In genomic region chr16:29820730-29821662, GRCh38 we compare ENCODE assay signal across 8 cellular contexts. TPM values are rescaled to one million over a fixed set of nuclear protein-coding genes. Genes with fewer than 3 reads are reported as not detected.
DNase-seq lines count a peak whose midpoint lies in the region; ATAC-seq, FAIRE-seq and TF ChIP-seq lines count a peak whose summit lies in the region.

No MANE protein-coding gene starts in this region.

- peak overlapping the region; percentile 99 for H3K4me3 ChIP-seq in fibroblast of mammary gland (ENCODE audit: control insufficient read depth, low read depth, low read length)

- TF ChIP-seq CTCF in fibroblast of mammary gland (conservative IDR thresholded peaks at IDR 0.05; ENCODE audit: control insufficient read depth, insufficient read depth, low read depth, low read length): no peak

- DNase-seq in GM18507 (ENCODE audit: extremely low spot score, insufficient read length, low read depth): no peak
- DNase-seq in activated CD4-positive, alpha-beta T cell treated with anti-CD3 and anti-CD28 coated beads, Interleukin-2, amount 50 U/mL, for 48 hours: peak; percentile 63 to 74
- DNase-seq in fibroblast of mammary gland (ENCODE audit: low read depth): no peak
- DNase-seq in renal cortical epithelial cell (ENCODE audit: low read depth): peak; percentile 58
- DNase-seq in GM19240 (ENCODE audit: insufficient read length, low spot score): no peak
- no peak for DNase-seq in foreskin melanocyte
- DNase-seq in NCI-H1930 (lab: John Stamatoyannopoulos, UW): no peak

- peak; percentile 51 for ATAC-seq in HG03175 (IDR thresholded peaks at IDR 0.05; ENCODE audit: unreplicated experiment)

- FAIRE-seq in GM18507 (lab: Jason Lieb, UNC): peak; percentile 78

RNA-seq across cellular contexts. Expression of gene MVP, which starts 0.7 kb away (rescaled TPM):
- 431 and 491 TPM in 2 replicates for total RNA-seq in renal cortical epithelial cell

RNA-seq across cellular contexts. Expression of gene PAGR1, which starts 5.0 kb away (rescaled TPM):
- total RNA-seq in renal cortical epithelial cell: 17.7 and 19.6 TPM in 2 replicates

RNA-seq across cellular contexts. Expression of gene PRRT2, which starts 9.0 kb away (rescaled TPM):
- 0.25 and 0.35 TPM in 2 replicates for total RNA-seq in renal cortical epithelial cell

RNA-seq across cellular contexts. Expression of gene MAZ, which starts 14.7 kb away (rescaled TPM):
- 159 and 161 TPM in 2 replicates for total RNA-seq in renal cortical epithelial cell

RNA-seq across cellular contexts. Expression of gene KIF22, which starts 30.4 kb away (rescaled TPM):
- 14.0 and 29.5 TPM in 2 replicates for total RNA-seq in renal cortical epithelial cell

Comparison
In these comparisons a context has a peak if more than half of its experiments do, and no peak if none do; other contexts are left out.
1. DNase-seq: peak in activated CD4-positive, alpha-beta T cell treated with anti-CD3 and anti-CD28 coated beads, Interleukin-2, amount 50 U/mL, for 48 hours (2 of 2) and renal cortical epithelial cell (single experiment); none in GM18507 (single experiment), fibroblast of mammary gland (single experiment), GM19240 (single experiment), foreskin melanocyte (single experiment) and NCI-H1930 (0 of 2).